In genomic region chr20:32460231-32460630, GRCh38 we compare ENCODE assay signal across 21 cellular contexts.
"Had no signal": no experiment of that assay in that cellular context is flagged by ENCODE, and none has a peak within 500 bp of the region (broad histone marks: within the 10 kb centered on the region; RNA-seq: fewer than 3 reads in every experiment).

No MANE protein-coding gene starts in this region.

- ATAC-seq: activated CD4-positive, alpha-beta T cell treated with anti-CD3 and anti-CD28 coated beads for 36 hours; activated CD8-positive, alpha-beta memory T cell treated with anti-CD3 and anti-CD28 coated beads, Interleukin-2, amount 10 ng/mL, durations not matched to agents 7 days and 5 days; left colon; natural killer cell treated with Interleukin-12 subunit alpha and Interleukin-12 subunit beta and Interleukin-15 and Interleukin-18, amount 100 ng/mL, for 72 hours; sciatic nerve; SK-N-SH treated with all-trans-retinoic acid at 6 μM for 48 hours; stimulated activated effector memory CD8-positive, alpha-beta T cell treated with anti-CD3 and anti-CD28 coated beads, Interleukin-12 subunit alpha, Interleukin-12 subunit beta, amount 100 ng/mL, for 72 hours had no signal

- H3K36me3 Mint-ChIP-seq: activated CD8-positive, alpha-beta memory T cell treated with anti-CD3 and anti-CD28 coated beads, Interleukin-2, amount 10 ng/mL, durations not matched to agents 7 days and 5 days; immature natural killer cell; natural killer cell treated with Interleukin-12 subunit alpha and Interleukin-12 subunit beta and Interleukin-15 and Interleukin-18, amount 100 ng/mL, for 72 hours had no signal

- H3K27ac ChIP-seq: adrenal gland, thyroid gland, uterus had no signal

- H3K4me1 Mint-ChIP-seq: activated CD4-positive, alpha-beta T cell treated with anti-CD3 and anti-CD28 coated beads for 36 hours; activated CD8-positive, alpha-beta memory T cell treated with anti-CD3 and anti-CD28 coated beads, Interleukin-2, amount 10 ng/mL, durations not matched to agents 7 days and 5 days had no signal

- H3K27me3 Mint-ChIP-seq: activated CD4-positive, alpha-beta memory T cell treated with anti-CD3 and anti-CD28 coated beads for 36 hours; activated CD4-positive, alpha-beta T cell treated with anti-CD3 and anti-CD28 coated beads for 36 hours; activated CD8-positive, alpha-beta memory T cell treated with anti-CD3 and anti-CD28 coated beads, Interleukin-2, amount 10 ng/mL, durations not matched to agents 7 days and 5 days; activated T-cell treated with anti-CD3 and anti-CD28 coated beads, Interleukin-2, amount 50 U/mL, for 24 hours; natural killer cell treated with Interleukin-12 subunit alpha and Interleukin-12 subunit beta and Interleukin-15 and Interleukin-18, amount 100 ng/mL, for 72 hours had no signal

- H3K9me3 ChIP-seq: adrenal gland, thyroid gland, uterus had no signal

- H3K27me3 ChIP-seq: adrenal gland, thyroid gland, uterus had no signal

- H3K4me3 ChIP-seq: adrenal gland, thyroid gland, uterus had no signal

- H3K27ac Mint-ChIP-seq: activated CD4-positive, alpha-beta memory T cell treated with anti-CD3 and anti-CD28 coated beads for 36 hours; activated CD4-positive, alpha-beta T cell treated with anti-CD3 and anti-CD28 coated beads for 36 hours; activated CD8-positive, alpha-beta memory T cell treated with anti-CD3 and anti-CD28 coated beads, Interleukin-2, amount 10 ng/mL, durations not matched to agents 7 days and 5 days; natural killer cell treated with Interleukin-12 subunit alpha and Interleukin-12 subunit beta and Interleukin-15 and Interleukin-18, amount 100 ng/mL, for 72 hours; stimulated activated effector memory CD8-positive, alpha-beta T cell treated with anti-CD3 and anti-CD28 coated beads, Interleukin-12 subunit alpha, Interleukin-12 subunit beta, amount 100 ng/mL, for 72 hours had no signal

- DNase-seq: activated CD4-positive, alpha-beta memory T cell treated with anti-CD3 and anti-CD28 coated beads for 36 hours; activated CD4-positive, alpha-beta T cell treated with anti-CD3 and anti-CD28 coated beads for 36 hours; activated CD8-positive, alpha-beta memory T cell treated with anti-CD3 and anti-CD28 coated beads, Interleukin-2, amount 10 ng/mL, durations not matched to agents 7 days and 5 days; activated effector memory CD4-positive, alpha-beta T cell treated with Interleukin-2 at 50 U/mL for 16 hours; activated naive CD4-positive, alpha-beta T cell treated with anti-CD3 and anti-CD28 coated beads, Interleukin-2, amount 50 U/mL, for 16 hours; activated T-cell treated with anti-CD3 and anti-CD28 coated beads, Interleukin-2, amount 50 U/mL, for 24 hours; adrenal gland; central memory CD4-positive, alpha-beta T cell; cortex of kidney; effector memory CD4-positive, alpha-beta T cell; foreskin melanocyte; immature natural killer cell; left colon; mammary epithelial cell; stimulated activated CD4-positive, alpha-beta T cell treated with anti-CD3 and anti-CD28 coated beads, Interleukin-12 subunit alpha, Interleukin-12 subunit beta, amount 100 ng/mL, for 4 hours; thyroid gland; uterus had no signal

- H3K9me3 Mint-ChIP-seq: activated CD4-positive, alpha-beta memory T cell treated with anti-CD3 and anti-CD28 coated beads for 36 hours; activated T-cell treated with anti-CD3 and anti-CD28 coated beads, Interleukin-2, amount 50 U/mL, for 24 hours; immature natural killer cell; natural killer cell treated with Interleukin-12 subunit alpha and Interleukin-12 subunit beta and Interleukin-15 and Interleukin-18, amount 100 ng/mL, for 72 hours; stimulated activated effector memory CD8-positive, alpha-beta T cell treated with anti-CD3 and anti-CD28 coated beads, Interleukin-12 subunit alpha, Interleukin-12 subunit beta, amount 100 ng/mL, for 72 hours had no signal

- H3K4me3 Mint-ChIP-seq: activated CD4-positive, alpha-beta memory T cell treated with anti-CD3 and anti-CD28 coated beads for 36 hours; activated CD4-positive, alpha-beta T cell treated with anti-CD3 and anti-CD28 coated beads for 36 hours; activated CD8-positive, alpha-beta memory T cell treated with anti-CD3 and anti-CD28 coated beads, Interleukin-2, amount 10 ng/mL, durations not matched to agents 7 days and 5 days; activated T-cell treated with anti-CD3 and anti-CD28 coated beads, Interleukin-2, amount 50 U/mL, for 24 hours; immature natural killer cell; natural killer cell treated with Interleukin-12 subunit alpha and Interleukin-12 subunit beta and Interleukin-15 and Interleukin-18, amount 100 ng/mL, for 72 hours; stimulated activated effector memory CD8-positive, alpha-beta T cell treated with anti-CD3 and anti-CD28 coated beads, Interleukin-12 subunit alpha, Interleukin-12 subunit beta, amount 100 ng/mL, for 72 hours had no signal

- H3K36me3 ChIP-seq: thyroid gland, uterus had no signal
